ENCODE assay signal across 17 cellular contexts in the genomic region with DNA sequence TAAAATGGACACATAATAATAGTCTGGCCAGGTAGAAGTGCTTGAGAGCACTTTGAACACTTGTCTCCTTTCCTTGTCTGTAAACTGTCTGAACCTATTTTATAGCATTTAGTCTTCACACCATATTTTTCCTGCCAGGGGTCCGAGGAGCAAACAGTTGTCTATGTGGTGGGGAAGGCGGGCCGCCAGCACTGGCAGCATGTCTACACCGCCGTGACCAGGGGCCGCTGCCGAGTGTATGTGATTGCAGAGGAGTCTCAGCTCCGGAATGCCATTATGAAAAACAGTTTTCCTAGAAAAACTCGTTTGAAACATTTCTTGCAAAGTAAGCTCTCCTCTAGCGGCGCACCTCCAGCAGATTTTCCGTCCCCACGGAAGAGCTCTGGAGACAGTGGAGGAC. TPM values are rescaled to one million over a fixed set of nuclear protein-coding genes. Genes with fewer than 3 reads are reported as not detected.
DNase-seq lines count a peak whose midpoint lies in the region; ATAC-seq, FAIRE-seq and TF ChIP-seq lines count a peak whose summit lies in the region.
"Had no signal": no experiment of that assay in that cellular context is flagged by ENCODE, and none has a peak within 500 bp of the region (broad histone marks: within the 10 kb centered on the region; RNA-seq: fewer than 3 reads in every experiment).

No MANE protein-coding gene starts in this region.

- ATAC-seq in CD4-positive, CD25-positive, alpha-beta regulatory T cell (ENCODE audit: low read depth in 2 of 2), result no peak
- no peak for ATAC-seq in CD8-positive, alpha-beta T cell
- no peak for ATAC-seq in central memory CD8-positive, alpha-beta T cell (replicated peaks; ENCODE audit: extremely low read depth, poor library complexity, severe bottlenecking)

- FAIRE-seq in HTR-8/SVneo (lab: Jason Lieb, UNC), result no peak
- FAIRE-seq: GM12891, H54 had no signal

- H3K27me3 Mint-ChIP-seq in CD4-positive, CD25-positive, alpha-beta regulatory T cell, result no peaks in the 10 kb centered on the region
- H3K27me3 Mint-ChIP-seq in CD8-positive, alpha-beta T cell (ENCODE audit: low read depth), result no peaks in the 10 kb centered on the region
- no peaks in the 10 kb centered on the region for H3K27me3 Mint-ChIP-seq in central memory CD8-positive, alpha-beta T cell
- H3K27me3 Mint-ChIP-seq: CD4-positive, alpha-beta T cell had no signal

- no peak overlapping the region for H3K27ac ChIP-seq in CD4-positive, CD25-positive, alpha-beta regulatory T cell (ENCODE audit: insufficient read depth, low read length, poor library complexity, severe bottlenecking)
- no peak overlapping the region for H3K27ac ChIP-seq in CD8-positive, alpha-beta T cell (ENCODE audit: low read depth, low read length)

- H3K27ac Mint-ChIP-seq in CD4-positive, CD25-positive, alpha-beta regulatory T cell, result peak overlapping the region in 2 of 3 donors; percentile 4 to 64
- peak overlapping the region; percentile 50 for H3K27ac Mint-ChIP-seq in CD8-positive, alpha-beta T cell
- peak overlapping the region; percentile 22 for H3K27ac Mint-ChIP-seq in central memory CD8-positive, alpha-beta T cell (ENCODE audit: low read depth)

- H3K4me3 Mint-ChIP-seq in CD4-positive, CD25-positive, alpha-beta regulatory T cell, result no peak overlapping the region
- H3K4me3 Mint-ChIP-seq in CD8-positive, alpha-beta T cell, result no peak overlapping the region
- no peak overlapping the region for H3K4me3 Mint-ChIP-seq in central memory CD8-positive, alpha-beta T cell
- H3K4me3 Mint-ChIP-seq: CD4-positive, alpha-beta T cell had no signal

- peaks cover 18 to 39% (median 31%) of the 10 kb centered on the region in 4 donors for H3K4me1 Mint-ChIP-seq in CD4-positive, CD25-positive, alpha-beta regulatory T cell
- peaks cover 34% of the 10 kb centered on the region for H3K4me1 Mint-ChIP-seq in CD8-positive, alpha-beta T cell (ENCODE audit: low read depth)
- peaks cover 28% of the 10 kb centered on the region for H3K4me1 Mint-ChIP-seq in central memory CD8-positive, alpha-beta T cell

- DNase-seq in CD4-positive, CD25-positive, alpha-beta regulatory T cell, result no peak
- no peak for DNase-seq in CD8-positive, alpha-beta T cell
- DNase-seq in central memory CD8-positive, alpha-beta T cell (ENCODE audit: low spot score in 2 of 2), result no peak
- DNase-seq in NCI-H524 (lab: John Stamatoyannopoulos, UW) (no peak), H7 (no peak), HTR-8/SVneo (ENCODE audit: insufficient read length, low spot score) (no peak)
- DNase-seq: C1 segment of cervical spinal cord; Calu3; CD4-positive, alpha-beta T cell; COR-L47; DMS53; DMS79 treated with DMSO at 0.1 percent for 48 hours; GF-D8; GOT3; HCEC 1CT had no signal

- intact Hi-C loops in CD8-positive, alpha-beta T cell (cut with DNase I, micrococcal nuclease), result loop anchor here in 1 of 2 experiments (5.0 kb wide), 1 partner anchor 361 kb away; no protein-coding TSS in a partner anchor

- POLR2A ChIA-PET in CD8-positive, alpha-beta T cell (lab: Charles Lee), result no interaction called here

- CTCF ChIA-PET in CD8-positive, alpha-beta T cell (lab: Charles Lee), result interaction anchor here (0.6 kb wide), 1 partner anchor 8 kb away, joined by 3 read pairs; no protein-coding TSS in a partner anchor

- H3K36me3 Mint-ChIP-seq in CD4-positive, CD25-positive, alpha-beta regulatory T cell, result peaks cover 57% of the 10 kb centered on the region
- peaks cover 61% of the 10 kb centered on the region for H3K36me3 Mint-ChIP-seq in CD8-positive, alpha-beta T cell
- peaks cover 50% of the 10 kb centered on the region for H3K36me3 Mint-ChIP-seq in central memory CD8-positive, alpha-beta T cell (ENCODE audit: insufficient read depth)

- peaks cover 0 to 2% (median 0%) of the 10 kb centered on the region in 7 donors for H3K9me3 Mint-ChIP-seq in CD4-positive, CD25-positive, alpha-beta regulatory T cell
- H3K9me3 Mint-ChIP-seq in CD8-positive, alpha-beta T cell, result no peaks in the 10 kb centered on the region
- no peaks in the 10 kb centered on the region for H3K9me3 Mint-ChIP-seq in central memory CD8-positive, alpha-beta T cell
- H3K9me3 Mint-ChIP-seq: CD4-positive, alpha-beta T cell had no signal

- H3K27me3 ChIP-seq in CD4-positive, CD25-positive, alpha-beta regulatory T cell (ENCODE audit: control insufficient read depth, insufficient read depth, low read length), result no peaks in the 10 kb centered on the region
- no peaks in the 10 kb centered on the region for H3K27me3 ChIP-seq in CD8-positive, alpha-beta T cell (ENCODE audit: insufficient read depth, low read length)
- no peaks in the 10 kb centered on the region for H3K27me3 ChIP-seq in H7 (ENCODE audit: control insufficient read depth, insufficient read depth, low read length)

- peaks cover 69% of the 10 kb centered on the region for H3K36me3 ChIP-seq in CD4-positive, CD25-positive, alpha-beta regulatory T cell (ENCODE audit: control insufficient read depth, insufficient read depth, low read length)
- peaks cover 15% of the 10 kb centered on the region for H3K36me3 ChIP-seq in CD8-positive, alpha-beta T cell (ENCODE audit: insufficient read depth, low read length)
- H3K36me3 ChIP-seq in H7 (replicated peaks; ENCODE audit: control insufficient read depth, insufficient read depth, low read length), result no peaks in the 10 kb centered on the region

- TF ChIP-seq CTCF in CD8-positive, alpha-beta T cell (IDR thresholded peaks at IDR 0.05), result no peak

- H3K9me3 ChIP-seq in CD4-positive, CD25-positive, alpha-beta regulatory T cell (ENCODE audit: control insufficient read depth in 2 of 2, low read length in 2 of 2), result no peaks in the 10 kb centered on the region
- H3K9me3 ChIP-seq in CD8-positive, alpha-beta T cell (ENCODE audit: low read length), result no peaks in the 10 kb centered on the region

- H3K4me1 ChIP-seq in CD4-positive, CD25-positive, alpha-beta regulatory T cell (ENCODE audit: control insufficient read depth, insufficient read depth, low read length, poor library complexity, severe bottlenecking), result no peaks in the 10 kb centered on the region
- H3K4me1 ChIP-seq in CD8-positive, alpha-beta T cell (ENCODE audit: insufficient read depth, low read length), result no peaks in the 10 kb centered on the region

- no peak overlapping the region for H3K4me3 ChIP-seq in CD4-positive, CD25-positive, alpha-beta regulatory T cell (ENCODE audit: low read depth, low read length)
- H3K4me3 ChIP-seq in CD8-positive, alpha-beta T cell (ENCODE audit: low read depth, low read length), result no peak overlapping the region
- no peak overlapping the region for H3K4me3 ChIP-seq in H7 (ENCODE audit: insufficient read depth, low read depth, low read length)

RNA-seq across cellular contexts. Expression of gene HELB, which starts 28.7 kb away (rescaled TPM):
- total RNA-seq in CD4-positive, CD25-positive, alpha-beta regulatory T cell, result 85.5 TPM
- polyA plus RNA-seq in CD4-positive, CD25-positive, alpha-beta regulatory T cell, result 10 to 100 TPM; 21.8 to 30.2 (median 24.5) TPM
- total RNA-seq in CD8-positive, alpha-beta T cell, result 10 to 100 TPM; 26.9 to 27.0 TPM
- total RNA-seq in H7 (2014; rRNA removed; shearing (Covaris generic)), result 3.5 and 6.0 TPM in 2 replicates
